Comparison of ENCODE assay signal across 8 cellular contexts in genomic region chr20:64083380-64084208, GRCh38. TPM values are rescaled to one million over a fixed set of nuclear protein-coding genes. Genes with fewer than 3 reads are reported as not detected.
DNase-seq lines count a peak whose midpoint lies in the region; ATAC-seq lines count a peak whose summit lies in the region.

No MANE protein-coding gene starts in this region.

- peak overlapping the region; percentile 84 for H3K4me2 ChIP-seq in mesendoderm (ENCODE audit: low read length)

- H2AK5ac ChIP-seq in mesendoderm (ENCODE audit: low read length): no peak overlapping the region

- H4K8ac ChIP-seq in mesendoderm (ENCODE audit: low read depth, low read length): no peak overlapping the region

- ATAC-seq in GM18861 (IDR thresholded peaks at IDR 0.05; ENCODE audit: unreplicated experiment): no peak

- H3K27ac ChIP-seq in mesendoderm (ENCODE audit: low read depth, low read length): no peak overlapping the region

- H3K4me3 ChIP-seq in endocrine pancreas (ENCODE audit: control insufficient read depth, insufficient read depth, low read length) (no peak overlapping the region), mesendoderm (ENCODE audit: low read length) (peak overlapping the region; percentile 25)

- WGBS in mesendoderm (ENCODE audit: extremely low coverage, insufficient coverage, low lambda C conversion rate): no CpG with 5 or more reads among the region's 108 CpGs

- H3K27me3 ChIP-seq in endocrine pancreas (ENCODE audit: control insufficient read depth, insufficient read depth, low read length) (no peaks in the 10 kb centered on the region), mesendoderm (ENCODE audit: insufficient read depth, low read length, poor library complexity) (peaks cover 19% of the 10 kb centered on the region)

- peak overlapping the region; percentile 88 for H3K56ac ChIP-seq in mesendoderm (ENCODE audit: low read length)

- no peak overlapping the region for H2BK15ac ChIP-seq in mesendoderm (replicated peaks; ENCODE audit: low read depth)

- H3K4ac ChIP-seq in mesendoderm (ENCODE audit: low read depth, low read length): no peak overlapping the region

- no peaks in the 10 kb centered on the region for H3K79me1 ChIP-seq in mesendoderm (ENCODE audit: low read length)

- peak; percentile 85 for DNase-seq in AG08396 (ENCODE audit: low spot score)
- DNase-seq in H4 (ENCODE audit: low spot score): peak; percentile 54
- DNase-seq in NCI-H774 (lab: John Stamatoyannopoulos, UW): peak; percentile 71
- peak; percentile 87 for DNase-seq in activated CD8-positive, alpha-beta memory T cell treated with anti-CD3 and anti-CD28 coated beads for 24 hours
- DNase-seq in mesendoderm: peak; percentile 81
- peak; percentile 71 to 75 for DNase-seq in stimulated activated CD8-positive, alpha-beta memory T cell treated with anti-CD3 and anti-CD28 coated beads, Interleukin-2, amount 100 ng/mL, for 48 hours (ENCODE audit: low read depth in 2 of 2)

- no peak overlapping the region for H3K18ac ChIP-seq in mesendoderm (ENCODE audit: low read length)

- H3K9me3 ChIP-seq in endocrine pancreas (ENCODE audit: control insufficient read depth, low read length): no peaks in the 10 kb centered on the region

- peak overlapping the region; percentile 24 for H3K23ac ChIP-seq in mesendoderm (ENCODE audit: low read length)

- H2BK5ac ChIP-seq in mesendoderm (ENCODE audit: low read length): no peak overlapping the region

- H3K4me1 ChIP-seq in endocrine pancreas (ENCODE audit: control insufficient read depth, insufficient read depth, low read length) (no peaks in the 10 kb centered on the region), mesendoderm (ENCODE audit: control insufficient read depth, low read depth, low read length) (no peaks in the 10 kb centered on the region)

- no peak overlapping the region for H2BK120ac ChIP-seq in mesendoderm (ENCODE audit: low read depth, low read length)

- H3K36me3 ChIP-seq in endocrine pancreas (ENCODE audit: control insufficient read depth, insufficient read depth, low read length): no peaks in the 10 kb centered on the region
- H3K36me3 ChIP-seq in mesendoderm (ENCODE audit: control insufficient read depth, insufficient read depth, low read length): no peaks in the 10 kb centered on the region

- H3K9ac ChIP-seq in endocrine pancreas (ENCODE audit: control insufficient read depth, insufficient read depth, low read length) (peak overlapping the region; percentile 62), mesendoderm (ENCODE audit: low read length) (peak overlapping the region; percentile 72)

- H3K79me2 ChIP-seq in mesendoderm (ENCODE audit: control insufficient read depth, insufficient read depth, low read length): no peaks in the 10 kb centered on the region

- no peak overlapping the region for H4K5ac ChIP-seq in mesendoderm (ENCODE audit: low read length)

RNA-seq across cellular contexts. Expression of gene LKAAEAR1, which starts 0.6 kb away (rescaled TPM):
- 0.60 TPM in 1 of 2 replicates, not detected in the other for total RNA-seq in H4 (2014; rRNA removed; shearing (Covaris generic))
- 0.14 TPM for polyA plus RNA-seq in mesendoderm (2013, experiment 1 of 2)
- 0.04 TPM for polyA plus RNA-seq in mesendoderm (2013, experiment 2 of 2)

RNA-seq across cellular contexts. Expression of gene OPRL1, which starts 3.7 kb away (rescaled TPM):
- 0.23 and 0.97 TPM in 2 replicates for total RNA-seq in H4 (2014; rRNA removed; shearing (Covaris generic))
- 0.07 TPM for polyA plus RNA-seq in mesendoderm (2013, experiment 1 of 2)
- polyA plus RNA-seq in mesendoderm (2013, experiment 2 of 2): 0.10 TPM

RNA-seq across cellular contexts. Expression of gene RGS19, which starts 4.3 kb away (rescaled TPM):
- total RNA-seq in H4 (2014; rRNA removed; shearing (Covaris generic)): 18.5 and 19.8 TPM in 2 replicates
- polyA plus RNA-seq in mesendoderm (2013, experiment 1 of 2): 11.2 TPM
- polyA plus RNA-seq in mesendoderm (2013, experiment 2 of 2): 10.0 TPM

RNA-seq across cellular contexts. Expression of gene TCEA2, which starts 20.6 kb away (rescaled TPM):
- total RNA-seq in H4 (2014; rRNA removed; shearing (Covaris generic)): 40.6 and 41.7 TPM in 2 replicates
- polyA plus RNA-seq in mesendoderm (2013, experiment 1 of 2): 29.9 TPM
- 30.7 TPM for polyA plus RNA-seq in mesendoderm (2013, experiment 2 of 2)

RNA-seq across cellular contexts. Expression of gene NPBWR2, which starts 23.8 kb away (rescaled TPM):
- not detected in 2 replicates for total RNA-seq in H4 (2014; rRNA removed; shearing (Covaris generic))
- polyA plus RNA-seq in mesendoderm (2013, experiment 1 of 2): not detected
- polyA plus RNA-seq in mesendoderm (2013, experiment 2 of 2): not detected
